Comparison of ENCODE assay signal across 21 cellular contexts in the genomic region with DNA sequence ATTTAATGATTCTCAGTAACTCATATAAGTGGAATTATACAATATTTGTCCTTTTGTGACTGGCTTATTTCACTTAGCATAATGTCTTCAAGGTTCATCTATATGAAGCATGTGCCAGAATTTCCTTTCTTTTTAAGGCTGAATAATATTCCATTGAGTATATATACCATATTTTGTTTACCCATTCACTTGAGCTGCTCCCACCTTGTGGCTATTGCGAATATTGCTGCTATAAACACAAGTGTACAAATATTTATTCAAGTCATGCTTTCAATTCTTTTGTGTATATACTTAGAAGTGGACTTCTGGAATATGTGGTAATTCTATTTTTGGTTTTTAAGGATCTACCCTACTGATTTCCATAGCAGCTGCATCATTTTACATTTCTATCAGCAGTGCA.
DNase-seq lines count a peak whose midpoint lies in the region; ATAC-seq, FAIRE-seq and TF ChIP-seq lines count a peak whose summit lies in the region.
"Had no signal": no experiment of that assay in that cellular context is flagged by ENCODE, and none has a peak within 500 bp of the region (broad histone marks: within the 10 kb centered on the region; RNA-seq: fewer than 3 reads in every experiment).

No MANE protein-coding gene starts in this region.

- peak; percentile 18; the same call in 1 of the 2 replicates for TF ChIP-seq CTCF in GM12875 (IDR thresholded peaks at IDR 0.05; ENCODE audit: borderline replicate concordance, insufficient read depth, low read depth, low read length)
- peak; percentile 57 for TF ChIP-seq CTCF in PC-3 (conservative IDR thresholded peaks at IDR 0.05; ENCODE audit: low read depth, low read length)
- peak; percentile 37 for TF ChIP-seq CTCF in type B pancreatic cell (conservative IDR thresholded peaks at IDR 0.05)

- no peaks in the 10 kb centered on the region for H3K79me2 ChIP-seq in PC-3 (ENCODE audit: low read length)

- DNase-seq in PC-3 (peak; percentile 57), type B pancreatic cell (ENCODE audit: extremely low spot score, unreplicated experiment) (no peak), A172 (ENCODE audit: low spot score) (no peak)
- DNase-seq in activated naive CD4-positive, alpha-beta T cell treated with anti-CD3 and anti-CD28 coated beads, Interleukin-2, amount 10 ng/mL, durations not matched to agents 7 days and 5 days = no peak
- DNase-seq: activated naive CD4-positive, alpha-beta T cell treated with anti-CD3 and anti-CD28 coated beads, Interleukin-2, amount 50 U/mL, for 16 hours; activated T-cell treated with anti-CD3 and anti-CD28 coated beads, Interleukin-2, amount 50 U/mL, for 48 hours; AML-193; central memory CD4-positive, alpha-beta T cell; DMS79; GM23248; kidney; NCI-H146; SIG-M5; stimulated activated CD4-positive, alpha-beta T cell treated with anti-CD3 and anti-CD28 coated beads, Interleukin-1b, Interleukin-23, amount 100 ng/mL, for 48 hours; stimulated activated naive B cell treated with anti-CD40 and anti-IgM and Interleukin-4, amounts not matched to agents 10 μg/mL and 1 μg/mL and 100 μg/mL, for 72 hours had no signal

- BruUV-seq in PC-3 (replicated peaks; lab: Mats Ljungman, UMichigan) = no TSS peak

- no peaks in the 10 kb centered on the region for H3F3A ChIP-seq in PC-3 (ENCODE audit: low read length, unreplicated experiment)

- POLR2A ChIA-PET in PC-3 (lab: Charles Lee; ENCODE audit: unreplicated experiment) = no interaction called here

- no peak overlapping the region for H2AFZ ChIP-seq in PC-3 (ENCODE audit: low read length)
- H2AFZ ChIP-seq: GM23248 had no signal

- no peak overlapping the region for H3K4me2 ChIP-seq in PC-3 (ENCODE audit: low read length)

- no peaks in the 10 kb centered on the region for H3K27me3 Mint-ChIP-seq in type B pancreatic cell
- H3K27me3 Mint-ChIP-seq in activated naive CD4-positive, alpha-beta T cell treated with anti-CD3 and anti-CD28 coated beads, Interleukin-2, amount 10 ng/mL, durations not matched to agents 7 days and 5 days = no peaks in the 10 kb centered on the region

- H3K27ac ChIP-seq in PC-3 (ENCODE audit: low read length) = no peak overlapping the region
- H3K27ac ChIP-seq: gastroesophageal sphincter, GM23248, thoracic aorta had no signal

- no peaks in the 10 kb centered on the region for H3K4me1 ChIP-seq in PC-3 (ENCODE audit: insufficient read depth, low read length)
- H3K4me1 ChIP-seq: gastroesophageal sphincter had no signal

- no peaks in the 10 kb centered on the region for H3K9me3 ChIP-seq in PC-3 (ENCODE audit: low read length)
- H3K9me3 ChIP-seq: gastroesophageal sphincter, thoracic aorta had no signal

- FAIRE-seq in colon (lab: Jason Lieb, UNC) = peak; percentile 31

- H3K9me3 Mint-ChIP-seq in type B pancreatic cell = no peaks in the 10 kb centered on the region
- no peaks in the 10 kb centered on the region for H3K9me3 Mint-ChIP-seq in activated naive CD4-positive, alpha-beta T cell treated with anti-CD3 and anti-CD28 coated beads, Interleukin-2, amount 10 ng/mL, durations not matched to agents 7 days and 5 days

- no peaks in the 10 kb centered on the region for H4K20me1 ChIP-seq in PC-3 (ENCODE audit: low read length)

- ATAC-seq in PC-3 (peak; percentile 35; the same call in 1 of the 2 replicates), GM21381 (IDR thresholded peaks at IDR 0.05; ENCODE audit: unreplicated experiment) (no peak)
- ATAC-seq: gastroesophageal sphincter; stimulated activated naive B cell treated with anti-CD40 and anti-IgM and Interleukin-4, amounts not matched to agents 10 μg/mL and 1 μg/mL and 100 μg/mL, for 72 hours had no signal

- H3K4me3 Mint-ChIP-seq in type B pancreatic cell = no peak overlapping the region
- H3K4me3 Mint-ChIP-seq in activated naive CD4-positive, alpha-beta T cell treated with anti-CD3 and anti-CD28 coated beads, Interleukin-2, amount 10 ng/mL, durations not matched to agents 7 days and 5 days = no peak overlapping the region
- H3K4me3 Mint-ChIP-seq: stimulated activated naive B cell treated with anti-CD40 and anti-IgM and Interleukin-4, amounts not matched to agents 10 μg/mL and 1 μg/mL and 100 μg/mL, for 72 hours had no signal

- no peak overlapping the region for H3K27ac Mint-ChIP-seq in type B pancreatic cell
- H3K27ac Mint-ChIP-seq in activated naive CD4-positive, alpha-beta T cell treated with anti-CD3 and anti-CD28 coated beads, Interleukin-2, amount 10 ng/mL, durations not matched to agents 7 days and 5 days = no peak overlapping the region
- H3K27ac Mint-ChIP-seq: stimulated activated naive B cell treated with anti-CD40 and anti-IgM and Interleukin-4, amounts not matched to agents 10 μg/mL and 1 μg/mL and 100 μg/mL, for 72 hours had no signal

- no peak overlapping the region for H3K4me3 ChIP-seq in GM12875 (ENCODE audit: low read depth, low read length)
- H3K4me3 ChIP-seq in PC-3 (ENCODE audit: low read length) = no peak overlapping the region
- H3K4me3 ChIP-seq: gastroesophageal sphincter, GM23248, lung, thoracic aorta had no signal

- intact Hi-C loops in PC-3 (cut with micrococcal nuclease) = loop anchor here (1.0 to 10.0 kb wide), 2 partner anchors 146 to 235 kb away; no protein-coding TSS in a partner anchor

- no peak overlapping the region for H3K9ac ChIP-seq in PC-3 (ENCODE audit: low read length)
- H3K9ac ChIP-seq: GM23248 had no signal

- no peaks in the 10 kb centered on the region for H3K36me3 Mint-ChIP-seq in type B pancreatic cell
- no peaks in the 10 kb centered on the region for H3K36me3 Mint-ChIP-seq in activated naive CD4-positive, alpha-beta T cell treated with anti-CD3 and anti-CD28 coated beads, Interleukin-2, amount 10 ng/mL, durations not matched to agents 7 days and 5 days
- H3K36me3 Mint-ChIP-seq: stimulated activated naive B cell treated with anti-CD40 and anti-IgM and Interleukin-4, amounts not matched to agents 10 μg/mL and 1 μg/mL and 100 μg/mL, for 72 hours had no signal

- no peaks in the 10 kb centered on the region for H3K9me2 ChIP-seq in PC-3 (replicated peaks; ENCODE audit: low read length)

- H3K36me3 ChIP-seq in PC-3 (ENCODE audit: low read depth, low read length) = no peaks in the 10 kb centered on the region
- H3K36me3 ChIP-seq: gastroesophageal sphincter, thoracic aorta had no signal

- CTCF ChIA-PET in PC-3 (lab: Charles Lee) = no interaction called here
- CTCF ChIA-PET in activated naive CD4-positive, alpha-beta T cell treated with anti-CD3 and anti-CD28 coated beads, Interleukin-2, amount 10 ng/mL, durations not matched to agents 7 days and 5 days (lab: Charles Lee) = no interaction called here

- H3K27me3 ChIP-seq in PC-3 (ENCODE audit: low read length) = no peaks in the 10 kb centered on the region
- H3K27me3 ChIP-seq: gastroesophageal sphincter had no signal

- H3K4me1 Mint-ChIP-seq in type B pancreatic cell (ENCODE audit: unreplicated experiment) = no peaks in the 10 kb centered on the region
- no peaks in the 10 kb centered on the region for H3K4me1 Mint-ChIP-seq in activated naive CD4-positive, alpha-beta T cell treated with anti-CD3 and anti-CD28 coated beads, Interleukin-2, amount 10 ng/mL, durations not matched to agents 7 days and 5 days
